Comparison of ENCODE assay signal across 9 cellular contexts in the genomic region with DNA sequence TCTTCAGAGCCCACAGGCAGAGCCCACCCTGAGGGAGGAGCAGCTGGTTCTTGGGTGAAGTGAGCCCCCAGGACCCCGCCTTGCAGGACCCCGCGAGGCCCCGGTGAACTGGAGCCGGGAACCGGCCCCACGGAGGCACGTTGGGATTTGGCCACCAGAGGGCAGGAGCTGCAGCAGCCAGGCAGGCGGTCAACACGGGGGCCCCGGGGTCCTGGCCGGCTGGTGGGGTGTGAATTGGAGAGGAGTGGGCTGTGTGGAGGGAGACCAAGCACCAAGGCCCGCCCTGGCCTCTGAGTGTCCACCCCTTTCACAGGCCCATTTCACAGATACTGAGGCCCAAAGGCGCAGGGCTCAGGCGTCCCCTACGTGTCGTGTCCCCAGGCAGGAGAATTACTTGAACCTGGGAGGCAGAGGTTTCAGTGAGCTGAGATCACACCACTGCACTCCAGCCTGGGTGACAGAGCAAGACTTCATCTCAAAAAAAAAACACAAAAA. TPM values are rescaled to one million over a fixed set of nuclear protein-coding genes. Genes with fewer than 3 reads are reported as not detected.
DNase-seq lines count a peak whose midpoint lies in the region; ATAC-seq and TF ChIP-seq lines count a peak whose summit lies in the region.
"Had no signal": no experiment of that assay in that cellular context is flagged by ENCODE, and none has a peak within 500 bp of the region (broad histone marks: within the 10 kb centered on the region; RNA-seq: fewer than 3 reads in every experiment).

No MANE protein-coding gene starts in this region.

- TF ChIP-seq CTCF in fibroblast of the aortic adventitia (IDR thresholded peaks at IDR 0.05; ENCODE audit: insufficient read depth, low read length): peak; percentile 75
- TF ChIP-seq CTCF in stomach (IDR thresholded peaks at IDR 0.05): peak in 5 of 7 experiments; percentile 6 to 66 (median 43)

- H3K27me3 ChIP-seq in stomach: peaks cover 0 to 80% (median 13%) of the 10 kb centered on the region in 3 donors
- H3K27me3 ChIP-seq: SJCRH30 had no signal

- no peaks in the 10 kb centered on the region for H3K36me3 ChIP-seq in SK-N-MC (ENCODE audit: insufficient read depth, low read length)
- H3K36me3 ChIP-seq in stomach: no peaks in the 10 kb centered on the region
- H3K36me3 ChIP-seq: SJCRH30 had no signal

- H3K4me3 ChIP-seq in SK-N-MC (peak overlapping the region; percentile 61), fibroblast of the aortic adventitia (ENCODE audit: low read depth, low read length) (no peak overlapping the region), stomach (no peak overlapping the region)
- H3K4me3 ChIP-seq: SJCRH30 had no signal

- no peak for TF ChIP-seq EP300 in stomach (IDR thresholded peaks at IDR 0.05)

- H3K4me1 ChIP-seq in stomach: peaks cover 0 to 5% (median 1%) of the 10 kb centered on the region in 4 donors

- H3K27ac ChIP-seq in SK-N-MC: peak overlapping the region; percentile 96
- no peak overlapping the region for H3K27ac ChIP-seq in stomach
- H3K27ac ChIP-seq: SJCRH30 had no signal

- no peak for ATAC-seq in esophagus mucosa

- WGBS in stomach, 5 donors: 30 to 36% (median 32%) methylated on average over 14 to 17 of the region's 17 CpGs

- no peak for TF ChIP-seq POLR2A in stomach (IDR thresholded peaks at IDR 0.05)

- intact Hi-C loops in stomach (cut with DNase I; ENCODE audit: low total_unique reads): no loop called here

- H3K9ac ChIP-seq in SK-N-MC (ENCODE audit: insufficient read length): peak overlapping the region; percentile 47

- H3K9me3 ChIP-seq in SK-N-MC (ENCODE audit: low read depth, low read length) (no peaks in the 10 kb centered on the region), stomach (no peaks in the 10 kb centered on the region)
- H3K9me3 ChIP-seq: SJCRH30 had no signal

- DNase-seq in activated gamma-delta T cell treated with Interleukin-2 at 50 U/mL for 16 hours: peak; percentile 40
- no peak for DNase-seq in activated gamma-delta T cell (lab: John Stamatoyannopoulos, UW)
- no peak for DNase-seq in SK-N-MC (ENCODE audit: low read depth, low spot score)
- no peak for DNase-seq in fibroblast of the aortic adventitia (ENCODE audit: low read depth)
- DNase-seq in stomach: peak; percentile 47
- DNase-seq in NCI-H2107 (lab: John Stamatoyannopoulos, UW): no peak
- DNase-seq in cortex of kidney (lab: John Stamatoyannopoulos, UW): no peak

RNA-seq across cellular contexts. Expression of gene DPEP1, which starts 2.2 kb away (rescaled TPM):
- total RNA-seq in fibroblast of the aortic adventitia (ENCODE audit: low replicate concordance) (not detected in 2 replicates), stomach (10 to 100 TPM in 1 of 5 donors, 1 to 10 TPM in 1, under 1 TPM in 1, not detected in 2; 0.58 to 12.3 (median 4.8) TPM), esophagus mucosa (not detected)
- polyA plus RNA-seq in stomach: 1 to 10 TPM in 1 of 3 donors, under 1 TPM in 2; 0.23 to 1.4 (median 0.62) TPM

RNA-seq across cellular contexts. Expression of gene CPNE7, which starts 40.1 kb away (rescaled TPM):
- total RNA-seq in fibroblast of the aortic adventitia (ENCODE audit: low replicate concordance) (0.65 and 13.1 TPM in 2 replicates), stomach (1 to 10 TPM in 4 of 5 donors, not detected in 1; 1.6 to 6.2 (median 1.9) TPM), esophagus mucosa (1.0 TPM)
- polyA plus RNA-seq in stomach: 1 to 10 TPM in 2 of 3 donors, under 1 TPM in 1; 0.92 to 3.8 (median 1.3) TPM
- total RNA-seq: SJCRH30 had no signal

RNA-seq across cellular contexts. Expression of gene CHMP1A, which starts 41.9 kb away (rescaled TPM):
- 80.0 and 81.3 TPM in 2 replicates for total RNA-seq in fibroblast of the aortic adventitia (ENCODE audit: low replicate concordance)
- 100 to 1,000 TPM in 1 of 5 donors, 10 to 100 TPM in 4; 20.1 to 146 (median 61.7) TPM for total RNA-seq in stomach
- 100 to 1,000 TPM in 1 of 3 donors, 10 to 100 TPM in 2; 56.4 to 106 (median 62.1) TPM for polyA plus RNA-seq in stomach
- total RNA-seq in esophagus mucosa: 69.5 TPM

RNA-seq across cellular contexts. Expression of gene SPATA33, which starts 42.0 kb away (rescaled TPM):
- 3.6 and 6.1 TPM in 2 replicates for total RNA-seq in fibroblast of the aortic adventitia (ENCODE audit: low replicate concordance)
- total RNA-seq in stomach: 100 to 1,000 TPM in 1 of 5 donors, 10 to 100 TPM in 2, 1 to 10 TPM in 2; 3.2 to 181 (median 12.3) TPM
- 10 to 100 TPM in 1 of 3 donors, 1 to 10 TPM in 2; 6.4 to 21.2 (median 9.9) TPM for polyA plus RNA-seq in stomach
- 3.9 TPM for total RNA-seq in esophagus mucosa

RNA-seq across cellular contexts. Expression of gene RPL13, which starts 55.2 kb away (rescaled TPM):
- total RNA-seq in fibroblast of the aortic adventitia (ENCODE audit: low replicate concordance) (3,215 and 3,366 TPM in 2 replicates), stomach (1,000 to 10,000 TPM; 2,053 to 4,705 (median 3,295) TPM), esophagus mucosa (2,146 TPM)
- over 10,000 TPM in 1 of 3 donors, 1,000 to 10,000 TPM in 2; 7,322 to 10,054 (median 9,037) TPM for polyA plus RNA-seq in stomach

Comparison
In these comparisons a context has a peak if more than half of its experiments do, and no peak if none do; other contexts are left out.
1. DNase-seq: peak in activated gamma-delta T cell treated with Interleukin-2 at 50 U/mL for 16 hours (single experiment) and stomach (single experiment); none in activated gamma-delta T cell (single experiment), SK-N-MC (single experiment), fibroblast of the aortic adventitia (single experiment), NCI-H2107 (single experiment) and cortex of kidney (single experiment).